Comparison of ENCODE assay signal across 8 cellular contexts in genomic region chr10:32377458-32378370, GRCh38. TPM values are rescaled to one million over a fixed set of nuclear protein-coding genes. Genes with fewer than 3 reads are reported as not detected.
DNase-seq lines count a peak whose midpoint lies in the region; ATAC-seq, FAIRE-seq and TF ChIP-seq lines count a peak whose summit lies in the region.

No MANE protein-coding gene starts in this region.

- H3K36me3 Mint-ChIP-seq in glutamatergic neuron (ENCODE audit: unreplicated experiment), result peaks cover 4% of the 10 kb centered on the region

- H3K9me3 ChIP-seq in Peyer's patch (no peaks in the 10 kb centered on the region), left lung (no peaks in the 10 kb centered on the region)

- DNase-seq in AG10803 (ENCODE audit: low read depth), result peak; percentile 44
- DNase-seq in Peyer's patch, result peak in 1 of 3 donors; percentile 47
- peak in 1 of 2 donors; percentile 47 for DNase-seq in left lung
- DNase-seq in superior temporal gyrus (ENCODE audit: extremely low spot score), result peak; percentile 88
- no peak for DNase-seq in glutamatergic neuron

- TF ChIP-seq CTCF in AG10803 (conservative IDR thresholded peaks at IDR 0.05; ENCODE audit: low read length) (peak; percentile 51), GM12872 (IDR thresholded peaks at IDR 0.05; ENCODE audit: insufficient read depth, low read depth, low read length) (peak; percentile 45), Peyer's patch (IDR thresholded peaks at IDR 0.05) (peak; percentile 11 to 41 (median 24)), left lung (IDR thresholded peaks at IDR 0.05) (peak in 1 of 2 donors; percentile 19), glutamatergic neuron (IDR thresholded peaks at IDR 0.05; ENCODE audit: partially characterized antibody, unreplicated experiment) (no peak)

- H3K36me3 ChIP-seq in Peyer's patch (no peaks in the 10 kb centered on the region), left lung (no peaks in the 10 kb centered on the region)

- FAIRE-seq in colon (lab: Jason Lieb, UNC), result peak; percentile 81

- no peak overlapping the region for H3K4me3 Mint-ChIP-seq in glutamatergic neuron (ENCODE audit: unreplicated experiment)

- intact Hi-C loops in left lung (cut with DNase I), result no loop called here

- no peaks in the 10 kb centered on the region for H3K4me1 Mint-ChIP-seq in glutamatergic neuron (ENCODE audit: low read depth, unreplicated experiment)

- no peak for TF ChIP-seq POLR2A in Peyer's patch (IDR thresholded peaks at IDR 0.05)

- H3K27me3 ChIP-seq in Peyer's patch, result no peaks in the 10 kb centered on the region
- no peaks in the 10 kb centered on the region for H3K27me3 ChIP-seq in left lung

- H3K27ac ChIP-seq in Peyer's patch, result peak overlapping the region; percentile 74 to 93 (median 85)
- H3K27ac ChIP-seq in left lung, result peak overlapping the region; percentile 84 to 89

- no peaks in the 10 kb centered on the region for H3K27me3 Mint-ChIP-seq in glutamatergic neuron (ENCODE audit: unreplicated experiment)

- no peaks in the 10 kb centered on the region for H3K9me3 Mint-ChIP-seq in glutamatergic neuron (ENCODE audit: unreplicated experiment)

- H3K4me3 ChIP-seq in AG10803 (ENCODE audit: low read length) (peak overlapping the region; percentile 80), Peyer's patch (peak overlapping the region; percentile 52 to 73 (median 62)), left lung (peak overlapping the region; percentile 55 to 60)

- H3K4me1 ChIP-seq in Peyer's patch (peaks cover 0 to 26% (median 0%) of the 10 kb centered on the region in 4 donors), left lung (peaks cover 0 to 26% of the 10 kb centered on the region in 2 donors)

- H3K27ac Mint-ChIP-seq in glutamatergic neuron (ENCODE audit: unreplicated experiment), result no peak overlapping the region

- peak; percentile 43 for ATAC-seq in HG03354 (IDR thresholded peaks at IDR 0.05; ENCODE audit: poor library complexity, severe bottlenecking, unreplicated experiment)
- ATAC-seq in left lung, result peak; percentile 38

RNA-seq across cellular contexts. Expression of gene EPC1, which starts 30.8 kb away (rescaled TPM):
- total RNA-seq in Peyer's patch, result 10 to 100 TPM; 41.5 to 77.6 (median 49.0) TPM
- total RNA-seq in left lung, result 10 to 100 TPM; 27.0 to 40.1 TPM
- 51.0 TPM for total RNA-seq in glutamatergic neuron (ENCODE audit: unreplicated experiment)
